9 cellular contexts compared by ENCODE assay signal in the genomic region with DNA sequence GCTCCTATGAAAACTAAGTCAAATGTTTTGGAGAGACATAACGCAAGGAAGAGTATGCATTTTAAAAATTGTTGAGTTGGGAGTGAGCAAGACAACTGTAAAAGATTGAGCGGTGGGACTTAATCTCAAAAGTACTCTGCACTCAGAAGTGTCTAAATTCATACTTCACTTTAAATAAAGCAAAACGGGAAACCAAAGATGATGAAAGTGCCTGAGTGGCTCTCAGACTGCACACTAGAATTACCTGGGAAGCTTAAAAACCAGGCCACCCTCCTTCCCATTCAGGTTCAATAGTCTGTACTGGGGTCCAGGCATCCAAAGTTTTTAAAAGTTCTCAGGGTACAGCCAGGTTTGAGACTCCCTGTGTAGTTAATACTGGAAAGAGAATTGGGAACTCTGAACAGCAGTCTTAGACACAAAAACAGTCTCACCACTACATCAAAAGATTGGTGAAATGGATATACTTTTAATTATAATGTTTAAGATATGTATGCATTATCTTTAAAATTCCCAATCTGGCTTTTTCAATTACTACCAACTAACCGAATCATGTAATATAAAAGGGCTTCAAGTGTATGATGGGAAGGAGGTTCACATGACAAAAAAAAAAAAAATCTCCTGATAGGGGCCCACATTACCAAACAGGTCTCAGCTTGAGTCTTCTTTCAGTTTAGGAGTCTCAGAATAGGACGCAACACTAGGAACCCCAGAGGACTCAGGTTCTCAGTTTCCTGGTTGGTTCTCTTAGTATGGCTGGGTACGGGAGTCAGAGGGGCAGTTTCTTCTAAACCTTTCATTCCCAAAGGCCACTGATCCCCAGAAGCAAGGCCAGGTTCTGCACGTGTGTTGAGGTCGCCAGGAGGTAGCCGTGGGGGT. TPM values are rescaled to one million over a fixed set of nuclear protein-coding genes. Genes with fewer than 3 reads are reported as not detected.
DNase-seq lines count a peak whose midpoint lies in the region; ATAC-seq, FAIRE-seq and TF ChIP-seq lines count a peak whose summit lies in the region.
"Had no signal": no experiment of that assay in that cellular context is flagged by ENCODE, and none has a peak within 500 bp of the region (broad histone marks: within the 10 kb centered on the region; RNA-seq: fewer than 3 reads in every experiment).

No MANE protein-coding gene starts in this region.

- peaks cover 14% of the 10 kb centered on the region for H3K4me1 Mint-ChIP-seq in osteocyte (ENCODE audit: unreplicated experiment)

- H3K27ac ChIP-seq in A549 (peak overlapping the region; percentile 95), WERI-Rb-1 (peak overlapping the region; percentile 89)

- H3K36me3 ChIP-seq in WERI-Rb-1 = peaks cover 15% of the 10 kb centered on the region

- no peak for ATAC-seq in A549
- no peak for ATAC-seq in GM19395 (IDR thresholded peaks at IDR 0.05; ENCODE audit: unreplicated experiment)
- no peak for ATAC-seq in GM21576 (IDR thresholded peaks at IDR 0.05; ENCODE audit: unreplicated experiment)

- peak overlapping the region; percentile 69 for H3K27ac Mint-ChIP-seq in osteocyte (ENCODE audit: unreplicated experiment)

- no peak for TF ChIP-seq POLR2A in A549 (IDR thresholded peaks at IDR 0.05; ENCODE audit: low read length)

- POLR2A ChIA-PET in A549 (lab: Yijun Ruan, JAX) = interaction anchor here (0.6 to 2.5 kb wide), 4 partner anchors 11 to 139 kb away, joined by 4 to 15 read pairs (median 8); a partner anchor contains a TSS

- peak overlapping the region; percentile 92 for H3K4me3 Mint-ChIP-seq in osteocyte (ENCODE audit: unreplicated experiment)

- 58% methylated on average over 6 of the region's 9 CpGs for WGBS in A549 (ENCODE audit: missing lambda C conversion rate)

- TF ChIP-seq CTCF in A549 (IDR thresholded peaks at IDR 0.05) (no peak), WERI-Rb-1 (IDR thresholded peaks at IDR 0.05; ENCODE audit: low read depth, low read length) (no peak), fibroblast of mammary gland (conservative IDR thresholded peaks at IDR 0.05; ENCODE audit: control insufficient read depth, insufficient read depth, low read depth, low read length) (no peak), osteocyte (IDR thresholded peaks at IDR 0.05) (no peak)

- no peak for TF ChIP-seq RAD21 in A549 (conservative IDR thresholded peaks at IDR 0.05 in 1 of 2, IDR thresholded peaks at IDR 0.05 in 1 of 2)

- FAIRE-seq in A549 (lab: Jason Lieb, UNC) (no peak), GM18507 (lab: Jason Lieb, UNC) (peak; percentile 60)

- no peak for TF ChIP-seq EP300 in A549 (IDR thresholded peaks at IDR 0.05)

- H3K9me3 Mint-ChIP-seq in osteocyte (ENCODE audit: unreplicated experiment) = no peaks in the 10 kb centered on the region

- H3K4me3 ChIP-seq in A549 = peak overlapping the region; percentile 96
- peak overlapping the region; percentile 72 for H3K4me3 ChIP-seq in WERI-Rb-1 (ENCODE audit: low read depth, low read length)
- H3K4me3 ChIP-seq in fibroblast of mammary gland (ENCODE audit: control insufficient read depth, low read depth, low read length) = peak overlapping the region; percentile 89

- H3K27me3 Mint-ChIP-seq in osteocyte (ENCODE audit: unreplicated experiment) = peaks cover 13% of the 10 kb centered on the region

- peak overlapping the region; percentile 73 for H3K4me2 ChIP-seq in A549

- CTCF ChIA-PET in A549 (lab: Yijun Ruan, JAX) = interaction anchor here (1.0 to 14.2 kb wide), 3 partner anchors 13 to 278 kb away, joined by 3 to 161 read pairs (median 4); a partner anchor contains a TSS

- H3K9me3 ChIP-seq in A549 (no peaks in the 10 kb centered on the region), WERI-Rb-1 (ENCODE audit: severe bottlenecking) (no peaks in the 10 kb centered on the region)

- H3K27me3 ChIP-seq in WERI-Rb-1 (ENCODE audit: insufficient read depth, low read depth, severe bottlenecking) = no peaks in the 10 kb centered on the region

- no peak for DNase-seq in A549 (ENCODE audit: low read depth in 1 of 2, low spot score in 1 of 2)
- no peak for DNase-seq in GM18507 (ENCODE audit: extremely low spot score, insufficient read length, low read depth)
- no peak for DNase-seq in WERI-Rb-1
- peak; percentile 25 for DNase-seq in fibroblast of mammary gland (ENCODE audit: low read depth)
- no peak for DNase-seq in osteocyte (ENCODE audit: extremely low spot score, unreplicated experiment)
- no peak for DNase-seq in NCI-H128 (lab: John Stamatoyannopoulos, UW; ENCODE audit: unreplicated experiment)

- H3K4me1 ChIP-seq in A549 = peaks cover 23% of the 10 kb centered on the region

- no peaks in the 10 kb centered on the region for H3K36me3 Mint-ChIP-seq in osteocyte (ENCODE audit: unreplicated experiment)

TF ChIP-seq in A549, 52 proteins besides CTCF, POLR2A, EP300 and RAD21:
- TF ChIP-seq NFE2L2 (conservative IDR thresholded peaks at IDR 0.05; ENCODE audit: low read length) (no peak), SREBF2 (IDR thresholded peaks at IDR 0.05) (no peak), MAZ (IDR thresholded peaks at IDR 0.05; ENCODE audit: borderline replicate concordance, low read depth, low read length) (no peak), FOSB (CRISPR knock-in tag; IDR thresholded peaks at IDR 0.05) (no peak), KDM1A (IDR thresholded peaks at IDR 0.05; ENCODE audit: low read depth) (no peak), NR3C1 (IDR thresholded peaks at IDR 0.05) (no peak)
- TF ChIP-seq, protein P1, sequence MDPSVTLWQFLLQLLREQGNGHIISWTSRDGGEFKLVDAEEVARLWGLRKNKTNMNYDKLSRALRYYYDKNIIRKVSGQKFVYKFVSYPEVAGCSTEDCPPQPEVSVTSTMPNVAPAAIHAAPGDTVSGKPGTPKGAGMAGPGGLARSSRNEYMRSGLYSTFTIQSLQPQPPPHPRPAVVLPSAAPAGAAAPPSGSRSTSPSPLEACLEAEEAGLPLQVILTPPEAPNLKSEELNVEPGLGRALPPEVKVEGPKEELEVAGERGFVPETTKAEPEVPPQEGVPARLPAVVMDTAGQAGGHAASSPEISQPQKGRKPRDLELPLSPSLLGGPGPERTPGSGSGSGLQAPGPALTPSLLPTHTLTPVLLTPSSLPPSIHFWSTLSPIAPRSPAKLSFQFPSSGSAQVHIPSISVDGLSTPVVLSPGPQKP (IDR thresholded peaks at IDR 0.05; ENCODE audit: low read depth, low read length) = no peak

RNA-seq across cellular contexts. Expression of a gene that starts 1.0 kb away (rescaled TPM):
- polyA plus RNA-seq in A549 (2011; rRNA removed) = 9.2 and 11.7 TPM in 2 replicates
- 6.4 and 6.8 TPM in 2 replicates for polyA plus RNA-seq in A549 (2012; cell fraction: cytosol; rRNA removed)
- 5.3 and 5.5 TPM in 2 replicates for polyA plus RNA-seq in A549 (2012; cell fraction: nucleus; rRNA removed)
- 7.7 to 8.8 TPM (median 8.4 TPM) in 3 replicates for polyA plus RNA-seq in A549 (2017; fragmentation: RNase III; extraction: RNeasy Plus Mini Kit Qiagen cat#74134 plus additional on column Dnase treatment)
- 20.0 and 25.1 TPM in 2 replicates for polyA minus RNA-seq in A549 (2011; rRNA and poly(A)+ RNA removed)
- 6.9 and 8.4 TPM in 2 replicates for total RNA-seq in osteocyte

RNA-seq across cellular contexts. Expression of a gene that starts 17.8 kb away (rescaled TPM):
- 11.1 and 12.4 TPM in 2 replicates for polyA plus RNA-seq in A549 (2011; rRNA removed)
- polyA plus RNA-seq in A549 (2012; cell fraction: cytosol; rRNA removed) = 5.0 and 5.1 TPM in 2 replicates
- polyA plus RNA-seq in A549 (2012; cell fraction: nucleus; rRNA removed) = 19.8 and 39.9 TPM in 2 replicates
- polyA plus RNA-seq in A549 (2017; fragmentation: RNase III; extraction: RNeasy Plus Mini Kit Qiagen cat#74134 plus additional on column Dnase treatment) = 5.3 to 7.5 TPM (median 6.8 TPM) in 3 replicates
- 4.9 and 6.7 TPM in 2 replicates for polyA minus RNA-seq in A549 (2011; rRNA and poly(A)+ RNA removed)
- total RNA-seq in osteocyte = 15.3 and 19.2 TPM in 2 replicates

RNA-seq across cellular contexts. Expression of a gene that starts 21.7 kb away (rescaled TPM):
- polyA plus RNA-seq in A549 (2011; rRNA removed) = 17.8 and 20.8 TPM in 2 replicates
- polyA plus RNA-seq in A549 (2012; cell fraction: cytosol; rRNA removed) = 15.4 and 18.6 TPM in 2 replicates
- polyA plus RNA-seq in A549 (2012; cell fraction: nucleus; rRNA removed) = 18.1 and 31.0 TPM in 2 replicates
- 24.7 to 25.4 TPM (median 25.2 TPM) in 3 replicates for polyA plus RNA-seq in A549 (2017; fragmentation: RNase III; extraction: RNeasy Plus Mini Kit Qiagen cat#74134 plus additional on column Dnase treatment)
- 10.5 and 11.0 TPM in 2 replicates for polyA minus RNA-seq in A549 (2011; rRNA and poly(A)+ RNA removed)
- total RNA-seq in osteocyte = 21.6 and 27.9 TPM in 2 replicates

RNA-seq across cellular contexts. Expression of a gene that starts 36.4 kb away (rescaled TPM):
- polyA plus RNA-seq in A549 (2011; rRNA removed) (197 and 234 TPM in 2 replicates), A549 (2017; fragmentation: RNase III; extraction: RNeasy Plus Mini Kit Qiagen cat#74134 plus additional on column Dnase treatment) (148 to 158 TPM (median 157 TPM) in 3 replicates)
- polyA plus RNA-seq in A549 (2012; cell fraction: cytosol; rRNA removed) = 170 TPM in 2 replicates
- polyA plus RNA-seq in A549 (2012; cell fraction: nucleus; rRNA removed) = 227 and 314 TPM in 2 replicates
- polyA minus RNA-seq in A549 (2011; rRNA and poly(A)+ RNA removed) = 73.1 and 92.0 TPM in 2 replicates
- 175 and 183 TPM in 2 replicates for total RNA-seq in osteocyte

RNA-seq across cellular contexts. Expression of a gene that starts 47.2 kb away (rescaled TPM):
- not detected in 2 replicates for polyA plus RNA-seq in A549 (2011; rRNA removed)
- not detected in 2 replicates for polyA plus RNA-seq in A549 (2012; cell fraction: cytosol; rRNA removed)
- not detected in 2 replicates for polyA plus RNA-seq in A549 (2012; cell fraction: nucleus; rRNA removed)
- polyA plus RNA-seq in A549 (2017; fragmentation: RNase III; extraction: RNeasy Plus Mini Kit Qiagen cat#74134 plus additional on column Dnase treatment) = not detected in 3 replicates
- not detected in 2 replicates for polyA minus RNA-seq in A549 (2011; rRNA and poly(A)+ RNA removed)
- total RNA-seq in osteocyte = not detected in 2 replicates
- total RNA-seq: lung microvascular endothelial cell had no signal
